In genomic region chr2:164794432-164795231, GRCh38 we compare ENCODE assay signal across 14 cellular contexts. TPM values are rescaled to one million over a fixed set of nuclear protein-coding genes. Genes with fewer than 3 reads are reported as not detected.
DNase-seq lines count a peak whose midpoint lies in the region; ATAC-seq and TF ChIP-seq lines count a peak whose summit lies in the region.
"Had no signal": no experiment of that assay in that cellular context is flagged by ENCODE, and none has a peak within 500 bp of the region (broad histone marks: within the 10 kb centered on the region; RNA-seq: fewer than 3 reads in every experiment).

No MANE protein-coding gene starts in this region.

- DNase-seq in Calu3, result no peak
- no peak for DNase-seq in chondrocyte (ENCODE audit: low spot score)
- DNase-seq in left ventricle myocardium superior, result no peak
- DNase-seq in pulmonary artery endothelial cell (ENCODE audit: low read depth, low spot score), result peak; percentile 69
- no peak for DNase-seq in GDM1 (lab: John Stamatoyannopoulos, UW)
- DNase-seq in NCI-H2029 treated with DMSO at 0.1 percent for 48 hours (lab: John Stamatoyannopoulos, UW), result no peak
- no peak for DNase-seq in NCI-H524 treated with DMSO at 0.1 percent for 48 hours (lab: John Stamatoyannopoulos, UW)
- DNase-seq: activated CD4-positive, alpha-beta memory T cell treated with anti-CD3 and anti-CD28 coated beads for 36 hours; activated gamma-delta T cell; NCI-H1417; NCI-H524; T1000; uterus had no signal

- H3K9me3 Mint-ChIP-seq in Calu3 (ENCODE audit: low read depth, unreplicated experiment) (no peaks in the 10 kb centered on the region), chondrocyte (ENCODE audit: low read depth) (no peaks in the 10 kb centered on the region)
- H3K9me3 Mint-ChIP-seq: activated CD4-positive, alpha-beta memory T cell treated with anti-CD3 and anti-CD28 coated beads for 36 hours had no signal

- H3K27ac Mint-ChIP-seq in Calu3 (ENCODE audit: unreplicated experiment), result peak overlapping the region; percentile 16
- H3K27ac Mint-ChIP-seq in chondrocyte (ENCODE audit: unreplicated experiment), result peak overlapping the region; percentile 10
- H3K27ac Mint-ChIP-seq: activated CD4-positive, alpha-beta memory T cell treated with anti-CD3 and anti-CD28 coated beads for 36 hours had no signal

- H3K4me3 Mint-ChIP-seq in Calu3 (ENCODE audit: low read depth, unreplicated experiment) (no peak overlapping the region), chondrocyte (ENCODE audit: unreplicated experiment) (no peak overlapping the region)
- H3K4me3 Mint-ChIP-seq: activated CD4-positive, alpha-beta memory T cell treated with anti-CD3 and anti-CD28 coated beads for 36 hours had no signal

- TF ChIP-seq CTCF in Calu3 (IDR thresholded peaks at IDR 0.05; ENCODE audit: unreplicated experiment), result no peak
- no peak for TF ChIP-seq CTCF in chondrocyte (IDR thresholded peaks at IDR 0.05)

- intact Hi-C loops in Calu3 (cut with micrococcal nuclease; ENCODE audit: unreplicated experiment), result loop anchor here (5.0 kb wide), 1 partner anchor 37 kb away; no protein-coding TSS in a partner anchor
- intact Hi-C loops in left ventricle myocardium superior (cut with micrococcal nuclease), result no loop called here

- no TSS peak for BruUV-seq in Calu3 (replicated peaks; lab: Mats Ljungman, UMichigan)

- CTCF ChIA-PET in Calu3 (lab: Charles Lee), result no interaction called here

- no peaks in the 10 kb centered on the region for H3K36me3 Mint-ChIP-seq in Calu3 (ENCODE audit: insufficient read depth, unreplicated experiment)
- no peaks in the 10 kb centered on the region for H3K36me3 Mint-ChIP-seq in chondrocyte (ENCODE audit: low read depth)
- H3K36me3 Mint-ChIP-seq: activated CD4-positive, alpha-beta memory T cell treated with anti-CD3 and anti-CD28 coated beads for 36 hours had no signal

- H3K4me1 Mint-ChIP-seq in Calu3 (ENCODE audit: low read depth, unreplicated experiment), result peaks cover 20% of the 10 kb centered on the region
- peaks cover 55% of the 10 kb centered on the region for H3K4me1 Mint-ChIP-seq in chondrocyte (ENCODE audit: low read depth)

- H3K27me3 Mint-ChIP-seq in Calu3 (ENCODE audit: unreplicated experiment) (no peaks in the 10 kb centered on the region), chondrocyte (ENCODE audit: low read depth) (no peaks in the 10 kb centered on the region)

- ATAC-seq in left ventricle myocardium superior (peak; percentile 60), HG03039 (IDR thresholded peaks at IDR 0.05; ENCODE audit: unreplicated experiment) (no peak)

RNA-seq across cellular contexts. Expression of gene COBLL1, which starts 47.0 kb away (rescaled TPM):
- total RNA-seq in Calu3 (2022) (44.9 and 56.9 TPM in 2 replicates), chondrocyte (37.9 to 43.7 TPM (median 40.2 TPM) in 3 replicates), left ventricle myocardium superior (17.0 TPM), pulmonary artery endothelial cell (4.4 and 6.8 TPM in 2 replicates)
- total RNA-seq: activated CD4-positive, alpha-beta memory T cell treated with anti-CD3 and anti-CD28 coated beads for 36 hours had no signal
